1 cellular context compared by ENCODE assay signal in genomic region chr12:13362260-13362841, GRCh38.
TF ChIP-seq lines count a peak whose summit lies in the region.

No MANE protein-coding gene starts in this region.

TF ChIP-seq in GM12878, 131 proteins besides CTCF, POLR2A, EP300 and RAD21 (continued from another document):
- TF ChIP-seq, protein P1, sequence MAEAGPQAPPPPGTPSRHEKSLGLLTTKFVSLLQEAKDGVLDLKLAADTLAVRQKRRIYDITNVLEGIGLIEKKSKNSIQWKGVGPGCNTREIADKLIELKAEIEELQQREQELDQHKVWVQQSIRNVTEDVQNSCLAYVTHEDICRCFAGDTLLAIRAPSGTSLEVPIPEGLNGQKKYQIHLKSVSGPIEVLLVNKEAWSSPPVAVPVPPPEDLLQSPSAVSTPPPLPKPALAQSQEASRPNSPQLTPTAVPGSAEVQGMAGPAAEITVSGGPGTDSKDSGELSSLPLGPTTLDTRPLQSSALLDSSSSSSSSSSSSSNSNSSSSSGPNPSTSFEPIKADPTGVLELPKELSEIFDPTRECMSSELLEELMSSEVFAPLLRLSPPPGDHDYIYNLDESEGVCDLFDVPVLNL (IDR thresholded peaks at IDR 0.05; ENCODE audit: low read depth, low read length): no peak
- TF ChIP-seq CHD4 (IDR thresholded peaks at IDR 0.05) (no peak), SMAD1 (IDR thresholded peaks at IDR 0.05; ENCODE audit: low read depth, partially characterized antibody) (no peak), FOS (IDR thresholded peaks at IDR 0.05; ENCODE audit: borderline replicate concordance, extremely low read depth, insufficient read length) (no peak), MAX (IDR thresholded peaks at IDR 0.05; ENCODE audit: low read depth, low read length) (no peak), YBX1 (IDR thresholded peaks at IDR 0.05) (no peak), ZNF217 (IDR thresholded peaks at IDR 0.05) (no peak), NFXL1 (IDR thresholded peaks at IDR 0.05; ENCODE audit: borderline replicate concordance) (no peak)
